8 cellular contexts compared by ENCODE assay signal in genomic region chr15:90929709-90930019, GRCh38. TPM values are rescaled to one million over a fixed set of nuclear protein-coding genes. Genes with fewer than 3 reads are reported as not detected.
DNase-seq lines count a peak whose midpoint lies in the region; ATAC-seq, FAIRE-seq and TF ChIP-seq lines count a peak whose summit lies in the region.

No MANE protein-coding gene starts in this region.

- H3K36me3 Mint-ChIP-seq in stimulated activated naive B cell treated with anti-CD40 and anti-IgM and Interleukin-4, amounts not matched to agents 10 μg/mL and 1 μg/mL and 100 μg/mL, for 72 hours = peaks cover 0 to 3% of the 10 kb centered on the region in 2 donors

- H3K4me1 Mint-ChIP-seq in stimulated activated naive B cell treated with anti-CD40 and anti-IgM and Interleukin-4, amounts not matched to agents 10 μg/mL and 1 μg/mL and 100 μg/mL, for 72 hours = peaks cover 24 to 41% of the 10 kb centered on the region in 2 donors

- peak in 1 of 2 donors; percentile 1 for ATAC-seq in stimulated activated naive B cell treated with anti-CD40 and anti-IgM and Interleukin-4, amounts not matched to agents 10 μg/mL and 1 μg/mL and 100 μg/mL, for 72 hours (replicated peaks)
- no peak for ATAC-seq in GM19452 (IDR thresholded peaks at IDR 0.05; ENCODE audit: unreplicated experiment)

- H3K36me3 ChIP-seq in HAP-1 (replicated peaks) (no peaks in the 10 kb centered on the region), hepatocyte (replicated peaks; ENCODE audit: insufficient read depth, low read depth) (no peaks in the 10 kb centered on the region)

- no peaks in the 10 kb centered on the region for H3K79me2 ChIP-seq in hepatocyte

- FAIRE-seq in H54 (lab: Jason Lieb, UNC) = no peak

- H3K4me1 ChIP-seq in HAP-1 (peaks cover 24% of the 10 kb centered on the region), hepatocyte (ENCODE audit: insufficient read depth) (peaks cover 4% of the 10 kb centered on the region)

- no peak overlapping the region for H3K4me2 ChIP-seq in hepatocyte

- H3K27ac Mint-ChIP-seq in stimulated activated naive B cell treated with anti-CD40 and anti-IgM and Interleukin-4, amounts not matched to agents 10 μg/mL and 1 μg/mL and 100 μg/mL, for 72 hours = peak overlapping the region; percentile 98

- H3K4me3 Mint-ChIP-seq in stimulated activated naive B cell treated with anti-CD40 and anti-IgM and Interleukin-4, amounts not matched to agents 10 μg/mL and 1 μg/mL and 100 μg/mL, for 72 hours = peak overlapping the region; percentile 96 to 98

- DNase-seq in HAP-1 (ENCODE audit: low spot score in 2 of 2) (no peak), fibroblast of the aortic adventitia (ENCODE audit: low read depth) (no peak), hepatocyte (ENCODE audit: low spot score) (no peak), H54 (ENCODE audit: insufficient read length, low spot score) (no peak), GM03348 (ENCODE audit: low spot score) (no peak)
- DNase-seq in stimulated activated naive B cell treated with anti-CD40 and anti-IgM and Interleukin-4, amounts not matched to agents 10 μg/mL and 1 μg/mL and 100 μg/mL, for 72 hours = no peak

- H3K27me3 Mint-ChIP-seq in stimulated activated naive B cell treated with anti-CD40 and anti-IgM and Interleukin-4, amounts not matched to agents 10 μg/mL and 1 μg/mL and 100 μg/mL, for 72 hours = no peaks in the 10 kb centered on the region

- TF ChIP-seq CTCF in VCaP (conservative IDR thresholded peaks at IDR 0.05) = no peak
- no peak for TF ChIP-seq CTCF in fibroblast of the aortic adventitia (IDR thresholded peaks at IDR 0.05; ENCODE audit: insufficient read depth, low read length)
- no peak for TF ChIP-seq CTCF in hepatocyte (IDR thresholded peaks at IDR 0.05; ENCODE audit: poor library complexity)

- H3K27ac ChIP-seq in VCaP = peak overlapping the region; percentile 94
- no peak overlapping the region for H3K27ac ChIP-seq in hepatocyte

- WGBS in hepatocyte (ENCODE audit: low lambda C conversion rate, missing lambda C conversion rate) = 93% methylated on average over 9 of the region's 9 CpGs

- H3K9me3 Mint-ChIP-seq in stimulated activated naive B cell treated with anti-CD40 and anti-IgM and Interleukin-4, amounts not matched to agents 10 μg/mL and 1 μg/mL and 100 μg/mL, for 72 hours = no peaks in the 10 kb centered on the region

- no peak for TF ChIP-seq POLR2A in H54 (IDR thresholded peaks at IDR 0.05; ENCODE audit: low read depth, low read length)

- H2AFZ ChIP-seq in hepatocyte = no peak overlapping the region

- H3K27me3 ChIP-seq in HAP-1 (ENCODE audit: low read depth) (no peaks in the 10 kb centered on the region), hepatocyte (no peaks in the 10 kb centered on the region)

- H4K20me1 ChIP-seq in hepatocyte (ENCODE audit: insufficient read depth, poor library complexity, severe bottlenecking) = no peaks in the 10 kb centered on the region

- peak overlapping the region; percentile 55 for H3K4me3 ChIP-seq in HAP-1
- peak overlapping the region; percentile 74 for H3K4me3 ChIP-seq in fibroblast of the aortic adventitia (ENCODE audit: low read depth, low read length)
- no peak overlapping the region for H3K4me3 ChIP-seq in hepatocyte

- in situ Hi-C loops in HAP-1 (cut with MboI; ENCODE audit: low sequenced_read_pairs) = no loop called here

- H3K9me2 ChIP-seq in hepatocyte (replicated peaks; ENCODE audit: insufficient read depth) = no peaks in the 10 kb centered on the region

- H3K9me3 ChIP-seq in HAP-1 (no peaks in the 10 kb centered on the region), hepatocyte (ENCODE audit: low read depth) (no peaks in the 10 kb centered on the region)

RNA-seq across cellular contexts. Expression of gene HDDC3, which starts 2.7 kb away (rescaled TPM):
- total RNA-seq in fibroblast of the aortic adventitia (ENCODE audit: low replicate concordance) (4.3 and 12.9 TPM in 2 replicates), hepatocyte (15.4 and 17.5 TPM in 2 replicates)
- polyA plus RNA-seq in hepatocyte = 13.0 and 20.0 TPM in 2 replicates

RNA-seq across cellular contexts. Expression of gene UNC45A, which starts 5.4 kb away (rescaled TPM):
- total RNA-seq in fibroblast of the aortic adventitia (ENCODE audit: low replicate concordance) = 66.5 and 75.6 TPM in 2 replicates
- total RNA-seq in hepatocyte = 55.2 and 69.8 TPM in 2 replicates
- 55.3 and 63.3 TPM in 2 replicates for polyA plus RNA-seq in hepatocyte

RNA-seq across cellular contexts. Expression of gene RCCD1, which starts 25.0 kb away (rescaled TPM):
- total RNA-seq in fibroblast of the aortic adventitia (ENCODE audit: low replicate concordance) (10.1 and 22.7 TPM in 2 replicates), hepatocyte (5.3 and 9.5 TPM in 2 replicates)
- 9.4 and 11.2 TPM in 2 replicates for polyA plus RNA-seq in hepatocyte

RNA-seq across cellular contexts. Expression of gene MAN2A2, which starts 26.6 kb away (rescaled TPM):
- 5.2 and 11.0 TPM in 2 replicates for total RNA-seq in fibroblast of the aortic adventitia (ENCODE audit: low replicate concordance)
- 8.3 and 11.2 TPM in 2 replicates for total RNA-seq in hepatocyte
- 32.7 and 44.5 TPM in 2 replicates for polyA plus RNA-seq in hepatocyte

RNA-seq across cellular contexts. Expression of gene FES, which starts 45.4 kb away (rescaled TPM):
- total RNA-seq in fibroblast of the aortic adventitia (ENCODE audit: low replicate concordance) (19.0 and 23.1 TPM in 2 replicates), hepatocyte (5.7 and 13.5 TPM in 2 replicates)
- 7.3 and 11.0 TPM in 2 replicates for polyA plus RNA-seq in hepatocyte
